In the genomic region with DNA sequence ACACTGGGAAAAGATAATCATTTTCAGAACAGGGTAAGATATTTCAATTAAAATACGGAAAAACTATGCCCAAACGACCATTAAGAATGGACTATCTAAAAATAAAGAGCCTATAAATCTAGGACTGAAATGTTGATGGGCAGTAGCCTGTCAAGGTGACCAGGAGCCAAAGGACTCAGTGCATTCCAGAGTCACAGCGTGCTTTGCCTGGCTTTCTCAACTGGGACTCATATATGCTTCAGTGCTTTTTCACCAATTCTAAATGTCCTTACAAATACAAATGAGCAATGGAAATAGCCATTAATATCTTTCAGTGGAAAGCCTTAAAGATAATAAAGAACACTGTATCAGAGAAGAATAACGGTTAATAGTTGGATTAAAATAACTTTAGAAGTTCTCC, we compare ENCODE assay signal across 19 cellular contexts. TPM values are rescaled to one million over a fixed set of nuclear protein-coding genes. Genes with fewer than 3 reads are reported as not detected.
DNase-seq lines count a peak whose midpoint lies in the region; ATAC-seq, FAIRE-seq and TF ChIP-seq lines count a peak whose summit lies in the region.
"Had no signal": no experiment of that assay in that cellular context is flagged by ENCODE, and none has a peak within 500 bp of the region (broad histone marks: within the 10 kb centered on the region; RNA-seq: fewer than 3 reads in every experiment).

No MANE protein-coding gene starts in this region.

- DNase-seq in heart left ventricle (no peak), left cardiac atrium (no peak), kidney (no peak), renal cortical epithelial cell (ENCODE audit: low read depth) (peak; percentile 78), esophagus squamous epithelium (lab: John Stamatoyannopoulos, UW) (no peak)
- DNase-seq: CD8-positive, alpha-beta T cell; NCI-H1417 treated with DMSO at 0.1 percent for 48 hours; NCI-H187 treated with DMSO at 0.1 percent for 48 hours; NCI-H2227 treated with DMSO at 0.1 percent for 48 hours; NCI-H510A treated with DMSO at 0.1 percent for 48 hours; SIG-M5 had no signal

- H3K27me3 ChIP-seq in heart left ventricle (no peaks in the 10 kb centered on the region), esophagus squamous epithelium (no peaks in the 10 kb centered on the region)

- 52 to 64% (median 56%) methylated on average over 4 of the region's 4 CpGs for WGBS in heart left ventricle, 4 donors
- 87 to 89% methylated on average over 4 of the region's 4 CpGs for WGBS in esophagus squamous epithelium, 2 donors

- no peak for TF ChIP-seq POLR2A in heart left ventricle (IDR thresholded peaks at IDR 0.05)
- TF ChIP-seq POLR2A in esophagus squamous epithelium (IDR thresholded peaks at IDR 0.05) = no peak

- H3K9me3 ChIP-seq in heart left ventricle (no peaks in the 10 kb centered on the region), kidney (ENCODE audit: control insufficient read depth in 1 of 2, low read length in 2 of 2) (no peaks in the 10 kb centered on the region), esophagus squamous epithelium (no peaks in the 10 kb centered on the region)

- ATAC-seq in heart left ventricle = peak in 3 of 4 donors; percentile 48 to 60 (median 48)
- no peak for ATAC-seq in left cardiac atrium
- ATAC-seq in HG02642 (IDR thresholded peaks at IDR 0.05; ENCODE audit: poor library complexity, unreplicated experiment) = no peak
- no peak for ATAC-seq in GM18861 (IDR thresholded peaks at IDR 0.05; ENCODE audit: unreplicated experiment)
- ATAC-seq: CD8-positive, alpha-beta T cell had no signal

- H3K4me3 ChIP-seq in heart left ventricle (no peak overlapping the region), kidney (ENCODE audit: low read length in 2 of 2) (no peak overlapping the region), esophagus squamous epithelium (no peak overlapping the region)

- H3K36me3 ChIP-seq in heart left ventricle (peaks cover 0 to 98% (median 84%) of the 10 kb centered on the region in 9 donors), kidney (ENCODE audit: control insufficient read depth in 1 of 2, insufficient read depth in 2 of 2, low read length in 2 of 2) (peaks cover 14 to 24% of the 10 kb centered on the region in 2 donors), esophagus squamous epithelium (peaks cover 0 to 92% (median 14%) of the 10 kb centered on the region in 3 donors)

- FAIRE-seq in kidney (lab: Jason Lieb, UNC) = peak; percentile 42
- FAIRE-seq: D721Med, H54 had no signal

- H3K4me1 ChIP-seq in heart left ventricle (peaks cover 0 to 18% (median 8%) of the 10 kb centered on the region in 12 donors), kidney (ENCODE audit: control insufficient read depth in 1 of 2, insufficient read depth in 1 of 2, low read depth in 1 of 2, low read length in 2 of 2) (peaks cover 10 to 27% of the 10 kb centered on the region in 2 donors), esophagus squamous epithelium (peaks cover 0 to 33% (median 3%) of the 10 kb centered on the region in 3 donors)

- TF ChIP-seq CTCF in heart left ventricle (IDR thresholded peaks at IDR 0.05) (no peak), kidney (IDR thresholded peaks at IDR 0.05; ENCODE audit: borderline replicate concordance, extremely low read depth, insufficient read depth) (no peak), esophagus squamous epithelium (IDR thresholded peaks at IDR 0.05) (no peak)

- H3K9ac ChIP-seq in kidney (ENCODE audit: low read length in 2 of 2) = no peak overlapping the region

- intact Hi-C loops in heart left ventricle (cut with DNase I) = loop anchor here in 2 of 10 donors (10.0 kb wide), 2 partner anchors 81 to 241 kb away; no protein-coding TSS in a partner anchor
- intact Hi-C loops in left cardiac atrium (cut with DNase I) = no loop called here
- intact Hi-C loops in kidney (cut with DNase I) = no loop called here
- intact Hi-C loops in esophagus squamous epithelium (cut with DNase I) = no loop called here

- H3K27ac ChIP-seq in heart left ventricle (peak overlapping the region in 9 of 12 donors; percentile 18 to 77 (median 60)), kidney (ENCODE audit: low read depth in 2 of 2, low read length in 2 of 2) (peak overlapping the region; percentile 48 to 82), esophagus squamous epithelium (no peak overlapping the region)
- H3K27ac ChIP-seq: HL-60 had no signal

RNA-seq across cellular contexts. Expression of gene PREPL, which starts 35.4 kb away (rescaled TPM):
- 100 to 1,000 TPM in 2 of 9 donors, 10 to 100 TPM in 7; 62.4 to 120 (median 73.9) TPM for total RNA-seq in heart left ventricle
- polyA plus RNA-seq in heart left ventricle = 10 to 100 TPM; 10.7 to 30.6 TPM
- 10 to 100 TPM; 70.4 to 77.4 TPM for total RNA-seq in left cardiac atrium
- 67.9 TPM for total RNA-seq in kidney
- 32.1 TPM for polyA plus RNA-seq in kidney (ENCODE audit: insufficient read depth, low read depth, low replicate concordance)
- 17.7 and 76.6 TPM in 2 replicates for total RNA-seq in renal cortical epithelial cell
- total RNA-seq in esophagus squamous epithelium = 10 to 100 TPM; 18.5 to 25.7 (median 23.2) TPM

RNA-seq across cellular contexts. Expression of gene CAMKMT, which starts 35.9 kb away (rescaled TPM):
- total RNA-seq in heart left ventricle (10 to 100 TPM in 1 of 9 donors, 1 to 10 TPM in 8; 2.5 to 10.1 (median 4.3) TPM), left cardiac atrium (1 to 10 TPM; 6.6 to 7.1 TPM), kidney (14.5 TPM), renal cortical epithelial cell (5.7 and 10.0 TPM in 2 replicates), esophagus squamous epithelium (10 to 100 TPM in 2 of 4 donors, 1 to 10 TPM in 2; 5.7 to 14.4 (median 10.6) TPM)
- polyA plus RNA-seq in heart left ventricle (1 to 10 TPM; 4.4 to 6.8 TPM), kidney (ENCODE audit: insufficient read depth, low read depth, low replicate concordance) (9.9 TPM)

RNA-seq across cellular contexts. Expression of gene SLC3A1, which starts 50.6 kb away (rescaled TPM):
- under 1 TPM in 3 of 9 donors, not detected in 6; 0.12 to 0.34 (median 0.27) TPM for total RNA-seq in heart left ventricle
- under 1 TPM; 0.04 to 0.06 TPM for polyA plus RNA-seq in heart left ventricle
- under 1 TPM in 1 of 2 donors, not detected in 1; 0.24 TPM for total RNA-seq in left cardiac atrium
- total RNA-seq in kidney = 241 TPM
- 435 TPM for polyA plus RNA-seq in kidney (ENCODE audit: insufficient read depth, low read depth, low replicate concordance)
- 9.0 and 58.3 TPM in 2 replicates for total RNA-seq in renal cortical epithelial cell
- total RNA-seq in esophagus squamous epithelium = under 1 TPM in 1 of 4 donors, not detected in 3; 0.38 TPM
- total RNA-seq: HT1080, M059J had no signal
- polyA plus RNA-seq: BJ had no signal

Comparison
In these comparisons a context has a peak if more than half of its experiments do, and no peak if none do; other contexts are left out.
1. ATAC-seq: peak in heart left ventricle (3 of 4); none in left cardiac atrium (0 of 2), HG02642 (single experiment) and GM18861 (single experiment).
2. H3K27ac ChIP-seq: peak in heart left ventricle (9 of 12) and kidney (2 of 2); none in esophagus squamous epithelium (0 of 4).